In genomic region chr2:200483729-200484198, GRCh38 we compare ENCODE assay signal across 8 cellular contexts. TPM values are rescaled to one million over a fixed set of nuclear protein-coding genes. Genes with fewer than 3 reads are reported as not detected.
DNase-seq lines count a peak whose midpoint lies in the region; ATAC-seq, FAIRE-seq and TF ChIP-seq lines count a peak whose summit lies in the region.

No MANE protein-coding gene starts in this region.

- no peak overlapping the region for H3K4me2 ChIP-seq in parathyroid adenoma (ENCODE audit: low read length)

- H3K4me1 ChIP-seq in parathyroid adenoma, result no peaks in the 10 kb centered on the region

- H3K9me3 ChIP-seq in parathyroid adenoma (ENCODE audit: control insufficient read depth, low read length), result no peaks in the 10 kb centered on the region

- DNase-seq in COR-L47 (lab: John Stamatoyannopoulos, UW), result peak; percentile 82
- DNase-seq in NCI-H510A (lab: John Stamatoyannopoulos, UW), result peak; percentile 57
- DNase-seq in bronchial epithelial cell (ENCODE audit: low read depth), result peak; percentile 76
- DNase-seq in C1 segment of cervical spinal cord (lab: John Stamatoyannopoulos, UW), result no peak

- peak; percentile 39 for ATAC-seq in GM18520 (IDR thresholded peaks at IDR 0.05; ENCODE audit: unreplicated experiment)
- ATAC-seq in HG03108 (IDR thresholded peaks at IDR 0.05; ENCODE audit: unreplicated experiment), result peak; percentile 50
- no peak for ATAC-seq in HG03439 (IDR thresholded peaks at IDR 0.05; ENCODE audit: unreplicated experiment)

- H3K9ac ChIP-seq in parathyroid adenoma, result no peak overlapping the region

- H3K4me3 ChIP-seq in bronchial epithelial cell (ENCODE audit: low read depth, low read length) (no peak overlapping the region), parathyroid adenoma (ENCODE audit: low read depth, low read length) (no peak overlapping the region)

- no peaks in the 10 kb centered on the region for H3K79me2 ChIP-seq in parathyroid adenoma

- no peaks in the 10 kb centered on the region for H3K36me3 ChIP-seq in bronchial epithelial cell (ENCODE audit: control insufficient read depth, insufficient read depth, low read length)
- no peaks in the 10 kb centered on the region for H3K36me3 ChIP-seq in parathyroid adenoma (ENCODE audit: control insufficient read depth, insufficient read depth, low read length)

- TF ChIP-seq CTCF in bronchial epithelial cell (IDR thresholded peaks at IDR 0.05; ENCODE audit: insufficient read depth, low read length, severe bottlenecking) (peak; percentile 92), parathyroid adenoma (IDR thresholded peaks at IDR 0.05) (peak; percentile 43)

- H2AFZ ChIP-seq in parathyroid adenoma, result no peak overlapping the region

- H3K27me3 ChIP-seq in bronchial epithelial cell (ENCODE audit: control insufficient read depth, insufficient read depth, low read length), result no peaks in the 10 kb centered on the region
- no peaks in the 10 kb centered on the region for H3K27me3 ChIP-seq in parathyroid adenoma (ENCODE audit: control insufficient read depth, insufficient read depth, low read length)

- no peak overlapping the region for H3K27ac ChIP-seq in parathyroid adenoma

- FAIRE-seq in bronchial epithelial cell (lab: Jason Lieb, UNC), result no peak

RNA-seq across cellular contexts. Expression of gene KCTD18, which starts 26.1 kb away (rescaled TPM):
- 28.2 and 31.1 TPM in 2 replicates for total RNA-seq in bronchial epithelial cell

RNA-seq across cellular contexts. Expression of gene SGO2, which starts 42.2 kb away (rescaled TPM):
- total RNA-seq in bronchial epithelial cell, result 0.64 and 0.79 TPM in 2 replicates

Comparison
In these comparisons a context has a peak if more than half of its experiments do, and no peak if none do; other contexts are left out.
1. DNase-seq: peak in COR-L47 (single experiment), NCI-H510A (single experiment) and bronchial epithelial cell (single experiment); none in C1 segment of cervical spinal cord (0 of 14).